In genomic region chr11:127273593-127274327, GRCh38 we compare ENCODE assay signal across 22 cellular contexts.
"Had no signal": no experiment of that assay in that cellular context is flagged by ENCODE, and none has a peak within 500 bp of the region (broad histone marks: within the 10 kb centered on the region; RNA-seq: fewer than 3 reads in every experiment).

No MANE protein-coding gene starts in this region.

- H3K4me1 Mint-ChIP-seq: naive B cell; stimulated activated memory B cell treated with anti-CD40 and anti-IgM and Interleukin-4, amounts not matched to agents 10 μg/mL and 1 μg/mL and 100 μg/mL, for 72 hours had no signal

- H3K4me3 ChIP-seq: coronary artery, hepatocyte, lung, spleen, tibial artery, upper lobe of left lung, uterus had no signal

- H3K27me3 ChIP-seq: hepatocyte, tibial artery, upper lobe of left lung, uterus had no signal

- FAIRE-seq: endometrium had no signal

- ATAC-seq: left colon; left ventricle myocardium superior; sciatic nerve; stimulated activated memory B cell treated with anti-CD40 and anti-IgM and Interleukin-4, amounts not matched to agents 10 μg/mL and 1 μg/mL and 100 μg/mL, for 72 hours had no signal

- H3K27me3 Mint-ChIP-seq: stimulated activated memory B cell treated with anti-CD40 and anti-IgM and Interleukin-4, amounts not matched to agents 10 μg/mL and 1 μg/mL and 100 μg/mL, for 72 hours; stimulated activated naive CD8-positive, alpha-beta T cell treated with anti-CD3 and anti-CD28 coated beads, Interleukin-15, Interleukin-2, amounts not matched to agents 100 ng/mL and 50 ng/mL, for 24 hours had no signal

- DNase-seq: effector CD4-positive, alpha-beta T cell; foreskin melanocyte; head of caudate nucleus; left colon; left ventricle myocardium superior; mesenchymal stem cell; naive B cell; spleen; stimulated activated CD4-positive, alpha-beta T cell treated with anti-CD3 and anti-CD28 coated beads, Interleukin-15, amount 100 ng/mL, for 24 hours; stimulated activated CD4-positive, alpha-beta T cell treated with anti-CD3 and anti-CD28 coated beads, Interleukin-1b, Interleukin-23, amount 100 ng/mL, for 48 hours; stimulated activated CD4-positive, alpha-beta T cell treated with anti-CD3 and anti-CD28 coated beads, Interleukin-4, amount 100 ng/mL, for 24 hours; tibial artery; upper lobe of left lung; uterus had no signal

- H3K27ac Mint-ChIP-seq: naive B cell; nephron; stimulated activated memory B cell treated with anti-CD40 and anti-IgM and Interleukin-4, amounts not matched to agents 10 μg/mL and 1 μg/mL and 100 μg/mL, for 72 hours; stimulated activated naive CD8-positive, alpha-beta T cell treated with anti-CD3 and anti-CD28 coated beads, Interleukin-15, Interleukin-2, amounts not matched to agents 100 ng/mL and 50 ng/mL, for 24 hours had no signal

- H3K36me3 Mint-ChIP-seq: naive B cell; stimulated activated memory B cell treated with anti-CD40 and anti-IgM and Interleukin-4, amounts not matched to agents 10 μg/mL and 1 μg/mL and 100 μg/mL, for 72 hours had no signal

- H3K9me3 ChIP-seq: spleen, tibial artery, upper lobe of left lung, uterus had no signal

- H3K4me3 Mint-ChIP-seq: nephron; stimulated activated memory B cell treated with anti-CD40 and anti-IgM and Interleukin-4, amounts not matched to agents 10 μg/mL and 1 μg/mL and 100 μg/mL, for 72 hours; stimulated activated naive CD8-positive, alpha-beta T cell treated with anti-CD3 and anti-CD28 coated beads, Interleukin-15, Interleukin-2, amounts not matched to agents 100 ng/mL and 50 ng/mL, for 24 hours had no signal

- H3K36me3 ChIP-seq: spleen, tibial artery, upper lobe of left lung, uterus had no signal

- H3K4me1 ChIP-seq: spleen, tibial artery, upper lobe of left lung, uterus had no signal

- H3K9me3 Mint-ChIP-seq: nephron had no signal

- H3K27ac ChIP-seq: coronary artery, hepatocyte, spleen, tibial artery, upper lobe of left lung, uterus had no signal
